In genomic region chr11:12085371-12086251, GRCh38 we compare ENCODE assay signal across 11 cellular contexts. TPM values are rescaled to one million over a fixed set of nuclear protein-coding genes. Genes with fewer than 3 reads are reported as not detected.
DNase-seq lines count a peak whose midpoint lies in the region; ATAC-seq and TF ChIP-seq lines count a peak whose summit lies in the region.
"Had no signal": no experiment of that assay in that cellular context is flagged by ENCODE, and none has a peak within 500 bp of the region (broad histone marks: within the 10 kb centered on the region; RNA-seq: fewer than 3 reads in every experiment).

No MANE protein-coding gene starts in this region.

- ATAC-seq in IMR-90 (ENCODE audit: low read depth), result peak; percentile 3
- ATAC-seq in GM21367 (IDR thresholded peaks at IDR 0.05; ENCODE audit: unreplicated experiment), result no peak
- no peak for ATAC-seq in HG03342 (IDR thresholded peaks at IDR 0.05; ENCODE audit: unreplicated experiment)

- peak; percentile 64 for DNase-seq in IMR-90
- no peak for DNase-seq in osteocyte (ENCODE audit: extremely low spot score, unreplicated experiment)
- DNase-seq in G401 (ENCODE audit: low spot score), result no peak
- DNase-seq in NCI-H226, result no peak
- DNase-seq: activated T-cell treated with anti-CD3 and anti-CD28 coated beads, Interleukin-2, amount 50 U/mL, for 48 hours; NCI-H1048; pancreas had no signal

- peak overlapping the region; percentile 71 for H4K5ac ChIP-seq in IMR-90 (ENCODE audit: low read depth, low read length)

- no peaks in the 10 kb centered on the region for H3K27me3 ChIP-seq in ACC112 (ENCODE audit: insufficient read depth, low read length)
- H3K27me3 ChIP-seq in IMR-90 (ENCODE audit: control insufficient read depth, insufficient read depth, low read length), result no peaks in the 10 kb centered on the region
- no peaks in the 10 kb centered on the region for H3K27me3 ChIP-seq in esophagus (ENCODE audit: control insufficient read depth in 1 of 2, insufficient read depth in 2 of 2, low read length in 2 of 2)
- H3K27me3 ChIP-seq: pancreas had no signal

- H2BK5ac ChIP-seq in IMR-90 (ENCODE audit: low read depth, low read length, poor library complexity, severe bottlenecking), result peak overlapping the region; percentile 100

- in situ Hi-C loops in IMR-90 (cut with MboI; ENCODE audit: low sequenced_read_pairs), result no loop called here
- in situ Hi-C loops in G401 (cut with HindIII; ENCODE audit: low sequenced_read_pairs), result no loop called here

- intact Hi-C loops in IMR-90 (cut with micrococcal nuclease), result loop anchor here (1.0 to 10.0 kb wide), 3 partner anchors 25 to 149 kb away; partner anchors contain the start of gene MICAL2

- peak overlapping the region; percentile 100 for H2BK120ac ChIP-seq in IMR-90 (ENCODE audit: low read depth, low read length)

- H3K27ac ChIP-seq in ACC112 (ENCODE audit: low read depth, low read length) (peak overlapping the region; percentile 99), IMR-90 (ENCODE audit: insufficient read depth, low read length) (peak overlapping the region; percentile 97), esophagus (ENCODE audit: low read depth in 2 of 2, low read length in 1 of 2) (peak overlapping the region; percentile 79 to 80)

- H3K4me2 ChIP-seq in IMR-90 (ENCODE audit: low read depth, low read length), result peak overlapping the region; percentile 24

- H3K4ac ChIP-seq in IMR-90 (ENCODE audit: low read depth, low read length), result peak overlapping the region; percentile 96

- TF ChIP-seq CTCF in IMR-90 (conservative IDR thresholded peaks at IDR 0.05; ENCODE audit: low read depth, low read length) (no peak), osteocyte (IDR thresholded peaks at IDR 0.05) (no peak)

- H3K18ac ChIP-seq in IMR-90 (ENCODE audit: low read depth, low read length), result peak overlapping the region; percentile 77

- H3K56ac ChIP-seq in IMR-90 (ENCODE audit: extremely low read depth, insufficient read depth, low read length), result peak overlapping the region; percentile 100

- H3K79me2 ChIP-seq in ACC112 (ENCODE audit: control insufficient read depth, insufficient read depth, low read length, unreplicated experiment), result no peaks in the 10 kb centered on the region

- TSS peak; percentile 99 for BruUV-seq in IMR-90 (replicated peaks; lab: Mats Ljungman, UMichigan)

- dilution Hi-C loops in IMR-90 (cut with HindIII; ENCODE audit: low sequenced_read_pairs, unreplicated experiment), result no loop called here

- no peaks in the 10 kb centered on the region for H3K9me3 ChIP-seq in IMR-90 (ENCODE audit: control insufficient read depth, insufficient read depth, low read length)
- H3K9me3 ChIP-seq in esophagus (ENCODE audit: control insufficient read depth in 2 of 2, insufficient read depth in 1 of 2, low read depth in 1 of 2, low read length in 1 of 2), result no peaks in the 10 kb centered on the region
- H3K9me3 ChIP-seq: pancreas had no signal

- H3K36me3 ChIP-seq in ACC112 (ENCODE audit: insufficient read depth, low read length) (peaks cover 7% of the 10 kb centered on the region; the same call in 1 of the 2 replicates), IMR-90 (ENCODE audit: control insufficient read depth, insufficient read depth, low read length) (no peaks in the 10 kb centered on the region), esophagus (ENCODE audit: control insufficient read depth in 2 of 2, insufficient read depth in 2 of 2, low read length in 1 of 2) (no peaks in the 10 kb centered on the region)
- H3K36me3 ChIP-seq: pancreas had no signal

- peak overlapping the region; percentile 56 for H3K4me3 Mint-ChIP-seq in osteocyte (ENCODE audit: unreplicated experiment)

- H3K9me3 Mint-ChIP-seq in osteocyte (ENCODE audit: unreplicated experiment), result no peaks in the 10 kb centered on the region

- POLR2A ChIA-PET in IMR-90 (lab: Charles Lee; ENCODE audit: unreplicated experiment), result interaction anchor here (0.5 to 3.4 kb wide), 9 partner anchors 9 to 201 kb away, joined by 3 to 23 read pairs (median 7); partner anchors contain the start of gene MICAL2

- H3K4me1 Mint-ChIP-seq in osteocyte (ENCODE audit: unreplicated experiment), result peaks cover 58% of the 10 kb centered on the region

- peak overlapping the region; percentile 99 for H2AK5ac ChIP-seq in IMR-90 (ENCODE audit: low read depth, low read length)

- H3K4me3 ChIP-seq in ACC112 (ENCODE audit: low read depth, low read length) (peak overlapping the region; percentile 64; the same call in 1 of the 2 replicates), IMR-90 (ENCODE audit: insufficient read depth, low read depth, low read length) (no peak overlapping the region), esophagus (ENCODE audit: low read depth in 1 of 2, low read length in 2 of 2) (no peak overlapping the region)
- H3K4me3 ChIP-seq: pancreas had no signal

- H3K4me1 ChIP-seq in ACC112 (ENCODE audit: control insufficient read depth, insufficient read depth, low read length, unreplicated experiment) (peaks cover 62% of the 10 kb centered on the region), IMR-90 (ENCODE audit: control insufficient read depth, insufficient read depth, low read length) (peaks cover 34% of the 10 kb centered on the region), esophagus (ENCODE audit: control insufficient read depth in 2 of 2, insufficient read depth in 2 of 2, low read length in 1 of 2) (peaks cover 2 to 19% of the 10 kb centered on the region in 2 donors)

- no peaks in the 10 kb centered on the region for H3K36me3 Mint-ChIP-seq in osteocyte (ENCODE audit: unreplicated experiment)

- TF ChIP-seq POLR2A in IMR-90 (IDR thresholded peaks at IDR 0.05; ENCODE audit: low read depth, low read length), result peak; percentile 75

- 94% methylated on average over 2 of the region's 11 CpGs; no CpG with 5 or more reads in 1 of the 2 experiments for WGBS in IMR-90 (ENCODE audit: extremely low coverage in 2 of 2, insufficient read length in 1 of 2), 2 experiments
- WGBS in esophagus, 2 donors, result 81 to 82% methylated on average over 11 of the region's 11 CpGs

- CTCF ChIA-PET in IMR-90 (lab: Yijun Ruan, JAX), result interaction anchor here (1.3 to 2.8 kb wide), 4 partner anchors 38 to 201 kb away, joined by 4 to 17 read pairs (median 10); no protein-coding TSS in a partner anchor

- H3K27me3 Mint-ChIP-seq in osteocyte (ENCODE audit: unreplicated experiment), result no peaks in the 10 kb centered on the region

- peak overlapping the region; percentile 80 for H3K9ac ChIP-seq in IMR-90 (ENCODE audit: low read depth, low read length)

- H2AFZ ChIP-seq in ACC112 (ENCODE audit: low read length, unreplicated experiment) (no peak overlapping the region), IMR-90 (replicated peaks; ENCODE audit: low read length, poor library complexity) (peak overlapping the region; percentile 52)

- peaks cover 30% of the 10 kb centered on the region for H3K9me1 ChIP-seq in IMR-90 (ENCODE audit: insufficient read depth, low read length)

- H4K91ac ChIP-seq in IMR-90 (ENCODE audit: insufficient read depth, low read depth, low read length), result peak overlapping the region; percentile 100

- H2AK9ac ChIP-seq in IMR-90 (replicated peaks; ENCODE audit: low read depth, low read length, poor library complexity), result peak overlapping the region; percentile 86

- H3K79me1 ChIP-seq in IMR-90 (ENCODE audit: low read depth in 1 of 2, low read length in 2 of 2), result peaks cover 8 to 52% of the 10 kb centered on the region in 2 experiments; a peak in 3 of 4 replicates

- TF ChIP-seq RAD21 in IMR-90 (IDR thresholded peaks at IDR 0.05; ENCODE audit: low read length), result no peak

- H3K23ac ChIP-seq in IMR-90 (ENCODE audit: low read depth, low read length), result peak overlapping the region; percentile 96

- peak overlapping the region; percentile 100 for H2BK20ac ChIP-seq in IMR-90 (ENCODE audit: low read depth, low read length)

- H2BK15ac ChIP-seq in IMR-90 (ENCODE audit: low read depth, low read length), result peak overlapping the region; percentile 93

- peak overlapping the region; percentile 99 for H3K14ac ChIP-seq in IMR-90 (replicated peaks; ENCODE audit: low read depth, low read length)

- H4K20me1 ChIP-seq in IMR-90 (ENCODE audit: insufficient read depth, low read length), result no peaks in the 10 kb centered on the region

- H3K27ac Mint-ChIP-seq in osteocyte (ENCODE audit: unreplicated experiment), result peak overlapping the region; percentile 98

- peak overlapping the region; percentile 99 to 100 for H4K8ac ChIP-seq in IMR-90 (ENCODE audit: low read depth in 2 of 2, low read length in 2 of 2)

TF ChIP-seq in IMR-90, 13 proteins besides CTCF, POLR2A, EP300 and RAD21:
- TF ChIP-seq NFE2L2 (IDR thresholded peaks at IDR 0.05; ENCODE audit: low read depth, low read length), result peak; percentile 56; the same call in 1 of the 2 replicates
- no peak; the same call in 1 of the 2 replicates for TF ChIP-seq CHD1 (IDR thresholded peaks at IDR 0.05; ENCODE audit: low read depth, low read length)
- TF ChIP-seq CEBPB (IDR thresholded peaks at IDR 0.05; ENCODE audit: low read depth, low read length), result peak; percentile 3; the same call in 1 of the 2 replicates
- no peak for TF ChIP-seq RFX5 (IDR thresholded peaks at IDR 0.05; ENCODE audit: low read depth, low read length)
- TF ChIP-seq SMC3 (IDR thresholded peaks at IDR 0.05; ENCODE audit: low read depth, low read length), result no peak

RNA-seq across cellular contexts. Expression of gene MICAL2, which starts 24.8 kb away (rescaled TPM):
- total RNA-seq in IMR-90 (2012; rRNA removed), result 285 and 336 TPM in 2 replicates
- 141 and 170 TPM in 2 replicates for polyA plus RNA-seq in IMR-90 (2012; rRNA removed)
- polyA plus RNA-seq in IMR-90 (2012; cell fraction: cytosol; rRNA removed), result 63.9 and 84.9 TPM in 2 replicates
- 109 and 162 TPM in 2 replicates for polyA plus RNA-seq in IMR-90 (2012; cell fraction: nucleus; rRNA removed; ENCODE audit: low replicate concordance)
- 1 to 10 TPM; 4.5 to 6.2 TPM for polyA plus RNA-seq in esophagus
- 19.5 and 20.8 TPM in 2 replicates for total RNA-seq in osteocyte
- total RNA-seq in G401 (2014; rRNA removed; shearing (Covaris generic)), result 12.6 and 21.1 TPM in 2 replicates

Comparison
In these comparisons a context has a peak if more than half of its experiments do, and no peak if none do; other contexts are left out.
1. RNA of gene MICAL2, which starts 24.8 kb away (total RNA-seq): 285 to 336 TPM in IMR-90; 12.6 to 21.1 TPM in G401 and 19.5 to 20.8 TPM in osteocyte; every median in the first group is over 10 times any median in the second.
2. Peak in every context shown above with its lines, with median percentiles within 50 percentile points of each other: H3K27ac ChIP-seq.